Comparison of ENCODE assay signal across 25 cellular contexts in the genomic region with DNA sequence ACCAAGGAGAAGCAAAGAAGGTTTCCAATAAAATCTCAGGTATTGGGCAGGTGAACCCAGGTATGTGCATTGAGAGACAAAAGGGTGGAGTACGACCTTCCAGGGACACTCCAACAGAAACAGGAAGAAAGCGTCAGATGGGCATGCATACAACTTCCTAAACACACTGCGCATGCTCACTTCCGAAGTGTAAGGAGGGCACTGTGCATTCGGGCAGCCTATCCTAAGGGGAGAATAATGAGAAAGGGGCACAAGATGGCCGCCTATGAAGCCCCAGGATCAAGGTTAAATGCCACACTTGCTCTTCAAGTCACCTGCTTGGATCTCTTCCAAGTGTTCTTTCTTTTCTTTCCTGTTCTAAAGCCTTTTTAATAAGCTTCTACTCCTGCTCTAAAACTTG. TPM values are rescaled to one million over a fixed set of nuclear protein-coding genes. Genes with fewer than 3 reads are reported as not detected.
DNase-seq lines count a peak whose midpoint lies in the region; ATAC-seq lines count a peak whose summit lies in the region.
"Had no signal": no experiment of that assay in that cellular context is flagged by ENCODE, and none has a peak within 500 bp of the region (broad histone marks: within the 10 kb centered on the region; RNA-seq: fewer than 3 reads in every experiment).

No MANE protein-coding gene starts in this region.

- intact Hi-C loops in activated CD4-positive, alpha-beta T cell treated with anti-CD3 and anti-CD28 coated beads for 36 hours (cut with DNase I, micrococcal nuclease), result loop anchor here (2.0 to 5.0 kb wide), 3 partner anchors 43 to 73 kb away; no protein-coding TSS in a partner anchor

- peak; percentile 20 for DNase-seq in activated CD4-positive, alpha-beta T cell treated with anti-CD3 and anti-CD28 coated beads for 36 hours
- DNase-seq in activated CD4-positive, alpha-beta T cell treated with anti-CD3 and anti-CD28 coated beads, Interleukin-2, amount 50 U/mL, for 4 hours, result no peak
- peak; percentile 20 for DNase-seq in CD1c-positive myeloid dendritic cell (ENCODE audit: extremely low spot score)
- DNase-seq in T-cell, result no peak
- DNase-seq in activated naive CD8-positive, alpha-beta T cell treated with anti-CD3 and anti-CD28 coated beads, Interleukin-2, amount 50 U/mL, for 24 hours, result no peak
- DNase-seq in HUDEP-2 (lab: John Stamatoyannopoulos, UW; ENCODE audit: unreplicated experiment in 76 of 76), result no peak
- DNase-seq in GDM1 (lab: John Stamatoyannopoulos, UW), result no peak
- DNase-seq: activated CD4-positive, CD25-positive, alpha-beta regulatory T cell treated with anti-CD3 and anti-CD28 coated beads, Interleukin-2, amount 50 U/mL, for 72 hours; activated CD8-positive, alpha-beta memory T cell treated with anti-CD3 and anti-CD28 coated beads, Interleukin-2, amount 50 U/mL, for 48 hours; Caco-2; DMS79; Karpas-422; kidney; lower lobe of right lung; mucosa of descending colon; MV-4-11; NCI-H146; NCI-H510A treated with DMSO at 0.1 percent for 48 hours; SIG-M5 had no signal

- H3K27ac Mint-ChIP-seq in activated CD4-positive, alpha-beta T cell treated with anti-CD3 and anti-CD28 coated beads for 36 hours, result peak overlapping the region; percentile 82
- peak overlapping the region; percentile 23 to 35 for H3K27ac Mint-ChIP-seq in T-cell
- peak overlapping the region; percentile 83 for H3K27ac Mint-ChIP-seq in activated naive CD8-positive, alpha-beta T cell treated with anti-CD3 and anti-CD28 coated beads, Interleukin-2, amount 50 U/mL, for 24 hours
- H3K27ac Mint-ChIP-seq: progenitor cell of endocrine pancreas had no signal

- CTCF ChIA-PET in activated CD4-positive, alpha-beta T cell treated with anti-CD3 and anti-CD28 coated beads for 36 hours (lab: Charles Lee), result no interaction called here
- CTCF ChIA-PET in T-cell (lab: Charles Lee), result no interaction called here

- ATAC-seq in activated CD4-positive, alpha-beta T cell treated with anti-CD3 and anti-CD28 coated beads for 36 hours, result peak; percentile 24
- ATAC-seq in T-cell (replicated peaks in 1 of 4) (no peak), GM21737 (IDR thresholded peaks at IDR 0.05; ENCODE audit: unreplicated experiment) (no peak)
- no peak for ATAC-seq in activated naive CD8-positive, alpha-beta T cell treated with anti-CD3 and anti-CD28 coated beads, Interleukin-2, amount 50 U/mL, for 24 hours
- ATAC-seq: lower lobe of right lung, mucosa of descending colon, Panc1, sciatic nerve had no signal

- no peaks in the 10 kb centered on the region for H3K27me3 Mint-ChIP-seq in activated CD4-positive, alpha-beta T cell treated with anti-CD3 and anti-CD28 coated beads for 36 hours
- no peaks in the 10 kb centered on the region for H3K27me3 Mint-ChIP-seq in T-cell
- H3K27me3 Mint-ChIP-seq in activated naive CD8-positive, alpha-beta T cell treated with anti-CD3 and anti-CD28 coated beads, Interleukin-2, amount 50 U/mL, for 24 hours, result no peaks in the 10 kb centered on the region

- peak overlapping the region; percentile 64 for H3K4me3 Mint-ChIP-seq in activated CD4-positive, alpha-beta T cell treated with anti-CD3 and anti-CD28 coated beads for 36 hours
- no peak overlapping the region for H3K4me3 Mint-ChIP-seq in T-cell
- H3K4me3 Mint-ChIP-seq in activated naive CD8-positive, alpha-beta T cell treated with anti-CD3 and anti-CD28 coated beads, Interleukin-2, amount 50 U/mL, for 24 hours, result peak overlapping the region; percentile 52

- H3K36me3 Mint-ChIP-seq in activated CD4-positive, alpha-beta T cell treated with anti-CD3 and anti-CD28 coated beads for 36 hours (ENCODE audit: low read depth), result no peaks in the 10 kb centered on the region
- H3K36me3 Mint-ChIP-seq in T-cell, result no peaks in the 10 kb centered on the region
- no peaks in the 10 kb centered on the region for H3K36me3 Mint-ChIP-seq in activated naive CD8-positive, alpha-beta T cell treated with anti-CD3 and anti-CD28 coated beads, Interleukin-2, amount 50 U/mL, for 24 hours (ENCODE audit: low read depth)

- H3K9me3 Mint-ChIP-seq in activated CD4-positive, alpha-beta T cell treated with anti-CD3 and anti-CD28 coated beads for 36 hours (ENCODE audit: low read depth), result no peaks in the 10 kb centered on the region
- no peaks in the 10 kb centered on the region for H3K9me3 Mint-ChIP-seq in T-cell
- no peaks in the 10 kb centered on the region for H3K9me3 Mint-ChIP-seq in activated naive CD8-positive, alpha-beta T cell treated with anti-CD3 and anti-CD28 coated beads, Interleukin-2, amount 50 U/mL, for 24 hours

- POLR2A ChIA-PET in activated CD4-positive, alpha-beta T cell treated with anti-CD3 and anti-CD28 coated beads for 36 hours (lab: Charles Lee), result no interaction called here
- POLR2A ChIA-PET in T-cell (lab: Charles Lee), result no interaction called here

- peaks cover 49% of the 10 kb centered on the region for H3K4me1 Mint-ChIP-seq in activated CD4-positive, alpha-beta T cell treated with anti-CD3 and anti-CD28 coated beads for 36 hours
- peaks cover 39 to 64% (median 49%) of the 10 kb centered on the region in 3 donors for H3K4me1 Mint-ChIP-seq in T-cell
- peaks cover 58% of the 10 kb centered on the region for H3K4me1 Mint-ChIP-seq in activated naive CD8-positive, alpha-beta T cell treated with anti-CD3 and anti-CD28 coated beads, Interleukin-2, amount 50 U/mL, for 24 hours

RNA-seq across cellular contexts. Expression of a gene that starts 39.4 kb away (rescaled TPM):
- not detected for total RNA-seq in activated CD4-positive, alpha-beta T cell treated with anti-CD3 and anti-CD28 coated beads for 36 hours
- total RNA-seq in T-cell, result 10 to 100 TPM in 3 of 5 donors, not detected in 2; 16.0 to 23.7 (median 20.8) TPM
- total RNA-seq: A172, cerebellum, kidney, lower lobe of right lung, mucosa of descending colon had no signal

Comparison
In these comparisons a context has a peak if more than half of its experiments do, and no peak if none do; other contexts are left out.
1. DNase-seq: peak in activated CD4-positive, alpha-beta T cell treated with anti-CD3 and anti-CD28 coated beads for 36 hours (single experiment) and CD1c-positive myeloid dendritic cell (single experiment); none in activated CD4-positive, alpha-beta T cell treated with anti-CD3 and anti-CD28 coated beads, Interleukin-2, amount 50 U/mL, for 4 hours (0 of 2), T-cell (0 of 34), activated naive CD8-positive, alpha-beta T cell treated with anti-CD3 and anti-CD28 coated beads, Interleukin-2, amount 50 U/mL, for 24 hours (single experiment), HUDEP-2 (0 of 76) and GDM1 (single experiment).
2. H3K27ac Mint-ChIP-seq: peak in every context shown above with its lines; median percentile 83 in activated naive CD8-positive, alpha-beta T cell treated with anti-CD3 and anti-CD28 coated beads, Interleukin-2, amount 50 U/mL, for 24 hours; 82 in activated CD4-positive, alpha-beta T cell treated with anti-CD3 and anti-CD28 coated beads for 36 hours; 29 in T-cell.
3. H3K4me3 Mint-ChIP-seq: peak in activated CD4-positive, alpha-beta T cell treated with anti-CD3 and anti-CD28 coated beads for 36 hours (single experiment) and activated naive CD8-positive, alpha-beta T cell treated with anti-CD3 and anti-CD28 coated beads, Interleukin-2, amount 50 U/mL, for 24 hours (single experiment); none in T-cell (0 of 3).